In genomic region chrX:44872817-44873414, GRCh38 we compare ENCODE assay signal across 8 cellular contexts. TPM values are rescaled to one million over a fixed set of nuclear protein-coding genes. Genes with fewer than 3 reads are reported as not detected.
A peak's percentile ranks its signal among the peaks of the same experiment; 100 is the strongest.
DNase-seq lines count a peak whose midpoint lies in the region; ATAC-seq and TF ChIP-seq lines count a peak whose summit lies in the region.

Gene KDM6A (plus strand): TSS chrX:44873188. CDS start chrX:44873552, 364 bp downstream.

- no peak within 1 kb of the TSS for H2BK20ac ChIP-seq in IMR-90 (ENCODE audit: low read depth, low read length)

- DNase-seq in DMS 273 (lab: John Stamatoyannopoulos, UW; ENCODE audit: unreplicated experiment) (peak; percentile 100), IMR-90 (peak; percentile 96), OCI-M1 (lab: John Stamatoyannopoulos, UW) (peak; percentile 96), activated T-cell treated with anti-CD3 and anti-CD28 coated beads for 48 hours (ENCODE audit: low read depth) (peak; percentile 91), epithelial cell of prostate (ENCODE audit: low read depth, low spot score) (peak; percentile 72), mucosa of descending colon (peak; percentile 96 to 100 (median 97))
- peak; percentile 100 for DNase-seq in stimulated activated CD8-positive, alpha-beta memory T cell treated with anti-CD3 and anti-CD28 coated beads, Interleukin-4, amount 100 ng/mL, for 24 hours (ENCODE audit: low read depth)

- H4K20me1 ChIP-seq in IMR-90 (ENCODE audit: insufficient read depth, low read length) = peaks cover 12% of the 10 kb centered on the region; the same call in 1 of the 2 replicates

- peak within 1 kb of the TSS; percentile 56 for H4K91ac ChIP-seq in IMR-90 (ENCODE audit: insufficient read depth, low read depth, low read length)

- peak within 1 kb of the TSS; percentile 89 for H3K4ac ChIP-seq in IMR-90 (ENCODE audit: low read depth, low read length)

- peak within 1 kb of the TSS; percentile 73 for H4K5ac ChIP-seq in IMR-90 (ENCODE audit: low read depth, low read length)

- peak within 1 kb of the TSS; percentile 53 to 80 for H4K8ac ChIP-seq in IMR-90 (ENCODE audit: low read depth in 2 of 2, low read length in 2 of 2)

- peak within 1 kb of the TSS; percentile 35; the same call in 1 of the 2 replicates for H2BK120ac ChIP-seq in IMR-90 (ENCODE audit: low read depth, low read length)

- POLR2A ChIA-PET in IMR-90 (lab: Charles Lee; ENCODE audit: unreplicated experiment) = interaction anchor here (0.5 to 0.9 kb wide), 3 partner anchors 23 to 196 kb away, joined by 3 to 7 read pairs (median 6); no protein-coding TSS in a partner anchor

- H3K4me3 ChIP-seq in IMR-90 (ENCODE audit: insufficient read depth, low read depth, low read length) = peak within 1 kb of the TSS; percentile 93
- peak within 1 kb of the TSS; percentile 65 for H3K4me3 ChIP-seq in mucosa of descending colon

- peak; percentile 69 for TF ChIP-seq POLR2A in IMR-90 (IDR thresholded peaks at IDR 0.05; ENCODE audit: low read depth, low read length)

- peak within 1 kb of the TSS; percentile 96 for H3K23ac ChIP-seq in IMR-90 (ENCODE audit: low read depth, low read length)

- dilution Hi-C loops in IMR-90 (cut with HindIII; ENCODE audit: low sequenced_read_pairs, unreplicated experiment) = no loop called here

- peak; percentile 91 for ATAC-seq in GM21528 (IDR thresholded peaks at IDR 0.05; ENCODE audit: low FRiP score, unreplicated experiment)
- peak; percentile 90 for ATAC-seq in IMR-90 (ENCODE audit: low read depth)
- ATAC-seq in mucosa of descending colon = peak; percentile 93

- BruUV-seq in IMR-90 (replicated peaks; lab: Mats Ljungman, UMichigan) = no TSS peak

- peak within 1 kb of the TSS; percentile 87 for H3K56ac ChIP-seq in IMR-90 (ENCODE audit: extremely low read depth, insufficient read depth, low read length)

- peak within 1 kb of the TSS; percentile 98 for H3K4me2 ChIP-seq in IMR-90 (ENCODE audit: low read depth, low read length)

- peak within 1 kb of the TSS; percentile 89 for H2AK9ac ChIP-seq in IMR-90 (replicated peaks; ENCODE audit: low read depth, low read length, poor library complexity)

- in situ Hi-C loops in IMR-90 (cut with MboI; ENCODE audit: low sequenced_read_pairs) = no loop called here

- H3K79me1 ChIP-seq in IMR-90 (ENCODE audit: low read depth in 1 of 2, low read length in 2 of 2) = peaks cover 4 to 20% of the 10 kb centered on the region in 2 experiments; a peak in 3 of 4 replicates

- peak within 1 kb of the TSS; percentile 91 for H3K9ac ChIP-seq in IMR-90 (ENCODE audit: low read depth, low read length)

- peak within 1 kb of the TSS; percentile 74 for H3K18ac ChIP-seq in IMR-90 (ENCODE audit: low read depth, low read length)

- H2AK5ac ChIP-seq in IMR-90 (ENCODE audit: low read depth, low read length) = 0 out of 2 replicates have a peak within 1 kb of the TSS, but pooled peaks have one; percentile 3

- H2AFZ ChIP-seq in IMR-90 (replicated peaks; ENCODE audit: low read length, poor library complexity) = peak within 1 kb of the TSS; percentile 96

- H3K9me3 ChIP-seq in IMR-90 (ENCODE audit: control insufficient read depth, insufficient read depth, low read length) = no peaks in the 10 kb centered on the region
- H3K9me3 ChIP-seq in mucosa of descending colon = no peaks in the 10 kb centered on the region

- H3K27ac ChIP-seq in IMR-90 (ENCODE audit: insufficient read depth, low read length) (peak within 1 kb of the TSS; percentile 89), epithelial cell of prostate (peak within 1 kb of the TSS; percentile 86)

- H3K36me3 ChIP-seq in IMR-90 (ENCODE audit: control insufficient read depth, insufficient read depth, low read length) = no peaks in the 10 kb centered on the region
- H3K36me3 ChIP-seq in mucosa of descending colon (ENCODE audit: low read depth) = no peaks in the 10 kb centered on the region

- intact Hi-C loops in IMR-90 (cut with micrococcal nuclease) (loop anchor here (1.0 to 10.0 kb wide), 4 partner anchors 197 to 918 kb away; partner anchors contain the start of gene FUNDC1), mucosa of descending colon (cut with DNase I, micrococcal nuclease) (no loop called here)

- no peaks in the 10 kb centered on the region for H3K27me3 ChIP-seq in IMR-90 (ENCODE audit: control insufficient read depth, insufficient read depth, low read length)

- H3K4me1 ChIP-seq in IMR-90 (ENCODE audit: control insufficient read depth, insufficient read depth, low read length) (no peaks in the 10 kb centered on the region), mucosa of descending colon (ENCODE audit: low read depth) (no peaks in the 10 kb centered on the region)

- no peaks in the 10 kb centered on the region for H3K9me1 ChIP-seq in IMR-90 (ENCODE audit: insufficient read depth, low read length)

- TF ChIP-seq CTCF in IMR-90 (conservative IDR thresholded peaks at IDR 0.05; ENCODE audit: low read depth, low read length) (no peak), mucosa of descending colon (IDR thresholded peaks at IDR 0.05) (no peak)

- 0% methylated on average over 4 of the region's 61 CpGs; no CpG with 5 or more reads in 1 of the 2 experiments for WGBS in IMR-90 (ENCODE audit: extremely low coverage in 2 of 2, insufficient read length in 1 of 2), 2 experiments

- H2BK5ac ChIP-seq in IMR-90 (ENCODE audit: low read depth, low read length, poor library complexity, severe bottlenecking) = peak within 1 kb of the TSS; percentile 83

- H2BK15ac ChIP-seq in IMR-90 (ENCODE audit: low read depth, low read length) = no peak within 1 kb of the TSS

- CTCF ChIA-PET in IMR-90 (lab: Yijun Ruan, JAX) = interaction anchor here (0.6 kb wide), 1 partner anchor 60 kb away, joined by 3 read pairs; no protein-coding TSS in a partner anchor

- H3K14ac ChIP-seq in IMR-90 (replicated peaks; ENCODE audit: low read depth, low read length) = peak within 1 kb of the TSS; percentile 87

- TF ChIP-seq RAD21 in IMR-90 (IDR thresholded peaks at IDR 0.05; ENCODE audit: low read length) = no peak

TF ChIP-seq in IMR-90, 13 proteins besides CTCF, POLR2A, EP300 and RAD21:
- peak; percentile 58 for TF ChIP-seq FOS (IDR thresholded peaks at IDR 0.05; ENCODE audit: low read depth, low read length)
- peak; percentile 71 for TF ChIP-seq BHLHE40 (IDR thresholded peaks at IDR 0.05; ENCODE audit: low read depth, low read length)
- no peak for TF ChIP-seq MAFK (IDR thresholded peaks at IDR 0.05; ENCODE audit: low read depth, low read length)
- TF ChIP-seq MXI1 (IDR thresholded peaks at IDR 0.05; ENCODE audit: borderline replicate concordance, low read depth, low read length) = peak; percentile 48; the same call in 1 of the 2 replicates
- TF ChIP-seq CEBPB (IDR thresholded peaks at IDR 0.05; ENCODE audit: low read depth, low read length) = 0 out of 2 replicates have a peak, but pooled peaks have one; percentile 22
- no peak for TF ChIP-seq NFE2L2 (IDR thresholded peaks at IDR 0.05; ENCODE audit: low read depth, low read length)
- no peak for TF ChIP-seq CHD1 (IDR thresholded peaks at IDR 0.05; ENCODE audit: low read depth, low read length)
- TF ChIP-seq RCOR1 (IDR thresholded peaks at IDR 0.05; ENCODE audit: insufficient replicate concordance, low read length) = no peak
- peak; percentile 99 for TF ChIP-seq USF2 (IDR thresholded peaks at IDR 0.05; ENCODE audit: low read depth, low read length)
- TF ChIP-seq, protein P1, sequence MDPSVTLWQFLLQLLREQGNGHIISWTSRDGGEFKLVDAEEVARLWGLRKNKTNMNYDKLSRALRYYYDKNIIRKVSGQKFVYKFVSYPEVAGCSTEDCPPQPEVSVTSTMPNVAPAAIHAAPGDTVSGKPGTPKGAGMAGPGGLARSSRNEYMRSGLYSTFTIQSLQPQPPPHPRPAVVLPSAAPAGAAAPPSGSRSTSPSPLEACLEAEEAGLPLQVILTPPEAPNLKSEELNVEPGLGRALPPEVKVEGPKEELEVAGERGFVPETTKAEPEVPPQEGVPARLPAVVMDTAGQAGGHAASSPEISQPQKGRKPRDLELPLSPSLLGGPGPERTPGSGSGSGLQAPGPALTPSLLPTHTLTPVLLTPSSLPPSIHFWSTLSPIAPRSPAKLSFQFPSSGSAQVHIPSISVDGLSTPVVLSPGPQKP (IDR thresholded peaks at IDR 0.05; ENCODE audit: borderline replicate concordance, low read depth, low read length) = no peak
- TF ChIP-seq MAZ (IDR thresholded peaks at IDR 0.05; ENCODE audit: borderline replicate concordance, low read depth, low read length) = peak; percentile 45; the same call in 1 of the 2 replicates
- TF ChIP-seq SMC3 (IDR thresholded peaks at IDR 0.05; ENCODE audit: low read depth, low read length) = no peak
- TF ChIP-seq RFX5 (IDR thresholded peaks at IDR 0.05; ENCODE audit: low read depth, low read length) = no peak

RNA-seq across cellular contexts. Expression of gene KDM6A, which starts in this region (rescaled TPM):
- total RNA-seq in IMR-90 (2012; rRNA removed) = 24.9 and 25.3 TPM in 2 replicates
- 11.7 TPM in 2 replicates for polyA plus RNA-seq in IMR-90 (2012; rRNA removed)
- 1.3 and 3.2 TPM in 2 replicates for polyA plus RNA-seq in IMR-90 (2012; cell fraction: cytosol; rRNA removed)
- 10.6 and 47.0 TPM in 2 replicates for polyA plus RNA-seq in IMR-90 (2012; cell fraction: nucleus; rRNA removed; ENCODE audit: low replicate concordance)
- 10 to 100 TPM; 24.0 to 41.5 (median 36.5) TPM for total RNA-seq in mucosa of descending colon

Comparison
In these comparisons a context has a peak if more than half of its experiments do, and no peak if none do; other contexts are left out.
1. Peak in every context shown above with its lines: DNase-seq, ATAC-seq, H3K4me3 ChIP-seq and H3K27ac ChIP-seq.